In genomic region chr3:183766107-183766506, GRCh38 we compare ENCODE assay signal across 16 cellular contexts. TPM values are rescaled to one million over a fixed set of nuclear protein-coding genes. Genes with fewer than 3 reads are reported as not detected.
DNase-seq lines count a peak whose midpoint lies in the region; ATAC-seq and TF ChIP-seq lines count a peak whose summit lies in the region.
"Had no signal": no experiment of that assay in that cellular context is flagged by ENCODE, and none has a peak within 500 bp of the region (broad histone marks: within the 10 kb centered on the region; RNA-seq: fewer than 3 reads in every experiment).

No MANE protein-coding gene starts in this region.

- H3K4me3 ChIP-seq in left ventricle myocardium inferior (no peak overlapping the region), heart left ventricle (no peak overlapping the region), left lung (no peak overlapping the region), urinary bladder (ENCODE audit: low read depth, low read length) (no peak overlapping the region), MG63 (no peak overlapping the region)
- H3K4me3 ChIP-seq: lung had no signal

- ATAC-seq in heart left ventricle, result no peak
- no peak for ATAC-seq in activated CD8-positive, alpha-beta T cell treated with anti-CD3 and anti-CD28 coated beads for 36 hours
- ATAC-seq in left lung, result peak; percentile 45
- no peak for ATAC-seq in HG03175 (IDR thresholded peaks at IDR 0.05; ENCODE audit: unreplicated experiment)
- no peak for ATAC-seq in GM21529 (IDR thresholded peaks at IDR 0.05; ENCODE audit: unreplicated experiment)

- H3K4me1 ChIP-seq in left ventricle myocardium inferior (peaks cover 22% of the 10 kb centered on the region), heart left ventricle (peaks cover 0 to 21% (median 4%) of the 10 kb centered on the region in 12 donors), left lung (peaks cover 0 to 26% of the 10 kb centered on the region in 2 donors), urinary bladder (ENCODE audit: insufficient read depth) (no peaks in the 10 kb centered on the region)

- TF ChIP-seq CTCF in left ventricle myocardium inferior (IDR thresholded peaks at IDR 0.05; ENCODE audit: borderline replicate concordance) (no peak), heart left ventricle (IDR thresholded peaks at IDR 0.05) (no peak), left lung (IDR thresholded peaks at IDR 0.05) (no peak)
- TF ChIP-seq CTCF in activated CD8-positive, alpha-beta T cell treated with anti-CD3 and anti-CD28 coated beads for 36 hours (IDR thresholded peaks at IDR 0.05), result no peak

- peaks cover 44% of the 10 kb centered on the region for H3K36me3 ChIP-seq in left ventricle myocardium inferior
- H3K36me3 ChIP-seq in heart left ventricle, result peaks cover 0 to 61% (median 48%) of the 10 kb centered on the region in 9 donors
- peaks cover 0 to 38% of the 10 kb centered on the region in 2 donors for H3K36me3 ChIP-seq in left lung
- no peaks in the 10 kb centered on the region for H3K36me3 ChIP-seq in urinary bladder (ENCODE audit: insufficient read depth)
- H3K36me3 ChIP-seq in MG63, result peaks cover 77% of the 10 kb centered on the region

- H3K4me3 Mint-ChIP-seq in activated CD8-positive, alpha-beta T cell treated with anti-CD3 and anti-CD28 coated beads for 36 hours, result no peak overlapping the region

- no peak for DNase-seq in left ventricle myocardium inferior
- DNase-seq in heart left ventricle, result no peak
- no peak for DNase-seq in activated CD8-positive, alpha-beta T cell treated with anti-CD3 and anti-CD28 coated beads for 36 hours
- DNase-seq in left lung, result no peak
- no peak for DNase-seq in MG63
- DNase-seq: activated CD4-positive, alpha-beta T cell treated with anti-CD3 and anti-CD28 coated beads, Interleukin-2, amount 50 U/mL, for 1 hour; anterior cingulate cortex; Kasumi-1; NCI-H1436 treated with DMSO at 0.1 percent for 48 hours; right cardiac atrium; SHP77 treated with DMSO at 0.1 percent for 48 hours; T1000 had no signal

- POLR2A ChIA-PET in activated CD8-positive, alpha-beta T cell treated with anti-CD3 and anti-CD28 coated beads for 36 hours (lab: Charles Lee), result interaction anchor here (1.3 kb wide), 1 partner anchor 181 kb away, joined by 3 read pairs; no protein-coding TSS in a partner anchor

- no peaks in the 10 kb centered on the region for H3K27me3 Mint-ChIP-seq in activated CD8-positive, alpha-beta T cell treated with anti-CD3 and anti-CD28 coated beads for 36 hours

- CTCF ChIA-PET in activated CD8-positive, alpha-beta T cell treated with anti-CD3 and anti-CD28 coated beads for 36 hours (lab: Charles Lee), result interaction anchor here (0.5 to 2.9 kb wide), 9 partner anchors 9 to 311 kb away, joined by 3 to 19 read pairs (median 4); no protein-coding TSS in a partner anchor

- H3K27me3 ChIP-seq in left ventricle myocardium inferior (ENCODE audit: low read depth) (no peaks in the 10 kb centered on the region), heart left ventricle (no peaks in the 10 kb centered on the region), left lung (no peaks in the 10 kb centered on the region), MG63 (no peaks in the 10 kb centered on the region)

- TF ChIP-seq POLR2A in heart left ventricle (IDR thresholded peaks at IDR 0.05), result no peak

- intact Hi-C loops in left ventricle myocardium inferior (cut with micrococcal nuclease) (loop anchor here (5.0 kb wide), 1 partner anchor 299 kb away; no protein-coding TSS in a partner anchor), heart left ventricle (cut with DNase I) (loop anchor here (2.0 to 10.0 kb wide), 12 partner anchors 261 to 644 kb away; no protein-coding TSS in a partner anchor), left lung (cut with DNase I) (loop anchor here in 1 of 2 donors (5.0 kb wide), 1 partner anchor 299 kb away; no protein-coding TSS in a partner anchor)
- intact Hi-C loops in activated CD8-positive, alpha-beta T cell treated with anti-CD3 and anti-CD28 coated beads for 36 hours (cut with micrococcal nuclease), result no loop called here

- H3K9me3 Mint-ChIP-seq in activated CD8-positive, alpha-beta T cell treated with anti-CD3 and anti-CD28 coated beads for 36 hours, result no peaks in the 10 kb centered on the region

- peak overlapping the region; percentile 56 for H3K27ac Mint-ChIP-seq in activated CD8-positive, alpha-beta T cell treated with anti-CD3 and anti-CD28 coated beads for 36 hours

- peaks cover 9% of the 10 kb centered on the region for H3K4me1 Mint-ChIP-seq in activated CD8-positive, alpha-beta T cell treated with anti-CD3 and anti-CD28 coated beads for 36 hours (ENCODE audit: low read depth)

- H3K27ac ChIP-seq in left ventricle myocardium inferior (replicated peaks), result peak overlapping the region; percentile 42
- H3K27ac ChIP-seq in heart left ventricle, result no peak overlapping the region
- H3K27ac ChIP-seq in left lung, result peak overlapping the region; percentile 60 to 62
- peak overlapping the region; percentile 59 for H3K27ac ChIP-seq in urinary bladder (ENCODE audit: low read depth)

- no peaks in the 10 kb centered on the region for H3K9me3 ChIP-seq in left ventricle myocardium inferior (replicated peaks)
- H3K9me3 ChIP-seq in heart left ventricle, result no peaks in the 10 kb centered on the region
- H3K9me3 ChIP-seq in left lung, result no peaks in the 10 kb centered on the region
- H3K9me3 ChIP-seq in MG63, result no peaks in the 10 kb centered on the region

- H3K36me3 Mint-ChIP-seq in activated CD8-positive, alpha-beta T cell treated with anti-CD3 and anti-CD28 coated beads for 36 hours (ENCODE audit: low read depth), result peaks cover 30% of the 10 kb centered on the region

RNA-seq across cellular contexts. Expression of gene MAP6D1, which starts 59.3 kb away (rescaled TPM):
- 2.4 TPM for total RNA-seq in left ventricle myocardium inferior
- 1 to 10 TPM; 1.6 to 6.6 (median 2.3) TPM for total RNA-seq in heart left ventricle
- under 1 TPM in 1 of 2 donors, not detected in 1; 0.46 TPM for polyA plus RNA-seq in heart left ventricle
- total RNA-seq in activated CD8-positive, alpha-beta T cell treated with anti-CD3 and anti-CD28 coated beads for 36 hours, result 1 to 10 TPM; 3.8 to 4.3 TPM
- total RNA-seq in left lung, result 1 to 10 TPM in 1 of 2 donors, under 1 TPM in 1; 0.38 to 1.2 TPM
- total RNA-seq in urinary bladder, result 2.0 TPM
- 1.2 TPM for polyA plus RNA-seq in urinary bladder
- total RNA-seq in MG63 (2014; rRNA removed; shearing (Covaris generic); ENCODE audit: low replicate concordance), result 3.1 TPM in 1 of 2 replicates, not detected in the other

Comparison
In these comparisons a context has a peak if more than half of its experiments do, and no peak if none do; other contexts are left out.
1. H3K27ac ChIP-seq: peak in left ventricle myocardium inferior (single experiment), left lung (2 of 2) and urinary bladder (single experiment); none in heart left ventricle (0 of 12).